8 cellular contexts compared by ENCODE assay signal in genomic region chr14:31207746-31208545, GRCh38. TPM values are rescaled to one million over a fixed set of nuclear protein-coding genes. Genes with fewer than 3 reads are reported as not detected.
DNase-seq lines count a peak whose midpoint lies in the region; ATAC-seq and TF ChIP-seq lines count a peak whose summit lies in the region.

HECTD1 (minus strand) TSS chr14:31207793; CDS start chr14:31205936, 1,857 bp downstream.

- DNase-seq in ELF-1 (ENCODE audit: low read depth, low spot score), result peak; percentile 93
- peak; percentile 90 for DNase-seq in GM23338 (ENCODE audit: low spot score)
- peak; percentile 85 for DNase-seq in Kasumi-1 (lab: John Stamatoyannopoulos, UW)
- peak; percentile 87 for DNase-seq in RWPE1 (ENCODE audit: low spot score)
- DNase-seq in fibroblast of pulmonary artery (ENCODE audit: low read depth), result peak; percentile 88
- DNase-seq in nephron progenitor cell, result peak; percentile 94
- peak; percentile 92 to 95 for DNase-seq in stimulated activated naive CD8-positive, alpha-beta T cell treated with anti-CD3 and anti-CD28 coated beads, Interleukin-15, amount 100 ng/mL, for 72 hours

- H3K27ac ChIP-seq in GM23338 (ENCODE audit: low read depth) (peak within 1 kb of the TSS; percentile 92), RWPE1 (peak within 1 kb of the TSS; percentile 99)

- H3K4me1 ChIP-seq in GM23338 (ENCODE audit: insufficient read depth), result peaks cover 8% of the 10 kb centered on the region

- H3K36me3 Mint-ChIP-seq in GM23338 (ENCODE audit: low read depth) (peaks cover 23% of the 10 kb centered on the region; the same call in 2 of the 3 replicates), nephron progenitor cell (ENCODE audit: low read depth) (peaks cover 23% of the 10 kb centered on the region)
- peaks cover 43% of the 10 kb centered on the region for H3K36me3 Mint-ChIP-seq in activated T-helper 17 cell treated with anti-CD3 and anti-CD28 coated beads, Interleukin-2, amount 50 U/mL, for 72 hours (ENCODE audit: low read depth)

- H3K4me1 Mint-ChIP-seq in GM23338, result peaks cover 22% of the 10 kb centered on the region
- H3K4me1 Mint-ChIP-seq in activated T-helper 17 cell treated with anti-CD3 and anti-CD28 coated beads, Interleukin-2, amount 50 U/mL, for 72 hours, result peaks cover 32% of the 10 kb centered on the region
- peaks cover 34% of the 10 kb centered on the region for H3K4me1 Mint-ChIP-seq in nephron progenitor cell
- H3K4me1 Mint-ChIP-seq in stimulated activated naive CD8-positive, alpha-beta T cell treated with anti-CD3 and anti-CD28 coated beads, Interleukin-15, amount 100 ng/mL, for 72 hours, result peaks cover 27% of the 10 kb centered on the region

- H3K9me2 ChIP-seq in GM23338 (ENCODE audit: insufficient read depth), result no peaks in the 10 kb centered on the region

- H3K4me3 ChIP-seq in GM23338 (peak within 1 kb of the TSS; percentile 65), fibroblast of pulmonary artery (replicated peaks; ENCODE audit: low read depth, low read length) (peak within 1 kb of the TSS; percentile 61)

- POLR2A ChIA-PET in RWPE1 (lab: Yijun Ruan, JAX; ENCODE audit: low non-redundant PET), result interaction anchor here (0.5 to 1.1 kb wide), 3 partner anchors 66 to 136 kb away, joined by 3 to 13 read pairs (median 3); no protein-coding TSS in a partner anchor

- H3K79me2 ChIP-seq in GM23338 (replicated peaks; ENCODE audit: insufficient read depth), result peaks cover 37% of the 10 kb centered on the region

- H3K4me2 ChIP-seq in GM23338, result peak within 1 kb of the TSS; percentile 88

- peaks cover 9% of the 10 kb centered on the region for H4K20me1 ChIP-seq in GM23338 (replicated peaks; ENCODE audit: insufficient read depth)

- H3F3A ChIP-seq in GM23338 (replicated peaks; ENCODE audit: low read depth), result peaks cover 13% of the 10 kb centered on the region

- H3K27ac Mint-ChIP-seq in GM23338 (peak within 1 kb of the TSS; percentile 98), nephron progenitor cell (peak within 1 kb of the TSS; percentile 100)
- H3K27ac Mint-ChIP-seq in activated T-helper 17 cell treated with anti-CD3 and anti-CD28 coated beads, Interleukin-2, amount 50 U/mL, for 72 hours, result peak within 1 kb of the TSS; percentile 99
- peak within 1 kb of the TSS; percentile 99 to 100 for H3K27ac Mint-ChIP-seq in stimulated activated naive CD8-positive, alpha-beta T cell treated with anti-CD3 and anti-CD28 coated beads, Interleukin-15, amount 100 ng/mL, for 72 hours

- H3K36me3 ChIP-seq in GM23338 (ENCODE audit: insufficient read depth), result no peaks in the 10 kb centered on the region

- H2AFZ ChIP-seq in GM23338, result peak within 1 kb of the TSS; percentile 93

- H3K4me3 Mint-ChIP-seq in GM23338 (peak within 1 kb of the TSS; percentile 90), nephron progenitor cell (peak within 1 kb of the TSS; percentile 90)
- H3K4me3 Mint-ChIP-seq in activated T-helper 17 cell treated with anti-CD3 and anti-CD28 coated beads, Interleukin-2, amount 50 U/mL, for 72 hours, result peak within 1 kb of the TSS; percentile 98
- H3K4me3 Mint-ChIP-seq in stimulated activated naive CD8-positive, alpha-beta T cell treated with anti-CD3 and anti-CD28 coated beads, Interleukin-15, amount 100 ng/mL, for 72 hours, result peak within 1 kb of the TSS; percentile 95 to 96

- CTCF ChIA-PET in RWPE1 (lab: Yijun Ruan, JAX), result interaction anchor here (0.6 to 3.4 kb wide), 16 partner anchors 16 to 242 kb away, joined by 3 to 11 read pairs (median 4); no protein-coding TSS in a partner anchor

- H3K27me3 ChIP-seq in GM23338 (ENCODE audit: insufficient read depth), result no peaks in the 10 kb centered on the region

- H3K27me3 Mint-ChIP-seq in GM23338 (ENCODE audit: insufficient read depth, low read depth, poor library complexity) (peaks cover 11% of the 10 kb centered on the region), nephron progenitor cell (ENCODE audit: low read depth, poor library complexity) (no peaks in the 10 kb centered on the region)
- H3K27me3 Mint-ChIP-seq in activated T-helper 17 cell treated with anti-CD3 and anti-CD28 coated beads, Interleukin-2, amount 50 U/mL, for 72 hours, result no peaks in the 10 kb centered on the region
- no peaks in the 10 kb centered on the region for H3K27me3 Mint-ChIP-seq in stimulated activated naive CD8-positive, alpha-beta T cell treated with anti-CD3 and anti-CD28 coated beads, Interleukin-15, amount 100 ng/mL, for 72 hours

- TF ChIP-seq CTCF in GM23338 (conservative IDR thresholded peaks at IDR 0.05; ENCODE audit: low read depth in 2 of 2), result peak; percentile 42 to 54
- TF ChIP-seq CTCF in RWPE1 (conservative IDR thresholded peaks at IDR 0.05; ENCODE audit: low read depth), result peak; percentile 91
- peak; percentile 2 for TF ChIP-seq CTCF in fibroblast of pulmonary artery (IDR thresholded peaks at IDR 0.05; ENCODE audit: low read length, missing control alignments)
- peak; percentile 48 for TF ChIP-seq CTCF in nephron progenitor cell (IDR thresholded peaks at IDR 0.05)

- H3K9me3 Mint-ChIP-seq in GM23338, result no peaks in the 10 kb centered on the region
- H3K9me3 Mint-ChIP-seq in activated T-helper 17 cell treated with anti-CD3 and anti-CD28 coated beads, Interleukin-2, amount 50 U/mL, for 72 hours, result no peaks in the 10 kb centered on the region
- H3K9me3 Mint-ChIP-seq in nephron progenitor cell, result peaks cover 6% of the 10 kb centered on the region
- H3K9me3 Mint-ChIP-seq in stimulated activated naive CD8-positive, alpha-beta T cell treated with anti-CD3 and anti-CD28 coated beads, Interleukin-15, amount 100 ng/mL, for 72 hours, result no peaks in the 10 kb centered on the region

- peak; percentile 69 for ATAC-seq in GM23338
- peak; percentile 74 for ATAC-seq in activated T-helper 17 cell treated with anti-CD3 and anti-CD28 coated beads, Interleukin-2, amount 50 U/mL, for 72 hours (replicated peaks)
- peak; percentile 82 for ATAC-seq in stimulated activated naive CD8-positive, alpha-beta T cell treated with anti-CD3 and anti-CD28 coated beads, Interleukin-15, amount 100 ng/mL, for 72 hours

TF ChIP-seq in GM23338, 12 proteins besides CTCF, POLR2A, EP300 and RAD21 (continues in another document):
- no peak for TF ChIP-seq REST (IDR thresholded peaks at IDR 0.05; ENCODE audit: unreplicated experiment)
- peak; percentile 66 for TF ChIP-seq POLR2AphosphoS5 (IDR thresholded peaks at IDR 0.05; ENCODE audit: low read depth)

RNA-seq across cellular contexts. Expression of gene HECTD1, which starts in this region (rescaled TPM):
- 132 and 134 TPM in 2 replicates for total RNA-seq in GM23338 (2014; rRNA removed; shearing (Covaris generic))
- polyA plus RNA-seq in GM23338 (2016; fragmentation: Nextera tagmentation; extraction: Ambion mirVana), result 35.2 and 42.1 TPM in 2 replicates
- 10 to 100 TPM; 88.3 to 92.8 TPM for total RNA-seq in activated T-helper 17 cell treated with anti-CD3 and anti-CD28 coated beads, Interleukin-2, amount 50 U/mL, for 72 hours

Comparison
In these comparisons a context has a peak if more than half of its experiments do, and no peak if none do; other contexts are left out.
1. Peak in every context shown above with its lines: DNase-seq, ATAC-seq, H3K4me3 ChIP-seq and H3K27ac ChIP-seq.
2. CTCF ChIP-seq: peak in every context shown above with its lines; median percentile 91 in RWPE1; 48 in GM23338; 48 in nephron progenitor cell; 2 in fibroblast of pulmonary artery.